1 cellular context compared by ENCODE assay signal in the genomic region with DNA sequence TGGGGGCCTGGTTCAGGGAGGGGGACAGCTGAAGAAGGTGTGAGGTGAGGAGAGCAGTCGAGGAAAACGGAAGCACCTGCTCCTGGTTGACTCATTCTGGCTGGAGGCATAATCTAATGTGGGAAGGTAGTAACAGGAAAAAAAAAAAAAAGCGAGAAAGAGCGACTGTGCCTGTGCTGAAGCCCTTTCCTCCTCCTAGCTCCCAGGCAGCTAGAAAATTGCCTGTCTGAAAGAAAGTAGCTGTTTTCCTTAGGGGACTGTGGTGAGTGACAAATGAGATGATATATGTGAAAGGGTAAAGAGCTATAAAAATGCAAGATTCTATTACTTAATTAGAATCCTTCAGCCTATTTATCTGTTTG.
TF ChIP-seq lines count a peak whose summit lies in the region.

No MANE protein-coding gene starts in this region.

TF ChIP-seq in GM12891, 5 proteins besides CTCF, POLR2A, EP300 and RAD21 (continued from another document):
- no peak for TF ChIP-seq TAF1 (IDR thresholded peaks at IDR 0.05; ENCODE audit: low read depth, low read length)
